ENCODE assay signal across 2 cellular contexts in genomic region chr9:131361202-131361833, GRCh38.
TF ChIP-seq lines count a peak whose summit lies in the region.

No MANE protein-coding gene starts in this region.

TF ChIP-seq in SK-N-SH, 30 proteins besides CTCF, POLR2A, EP300 and RAD21 (continued from another document):
- no peak for TF ChIP-seq IRF3 (IDR thresholded peaks at IDR 0.05; ENCODE audit: low read depth, low read length)
- TF ChIP-seq TAF1 (IDR thresholded peaks at IDR 0.05; ENCODE audit: borderline replicate concordance, low read depth, low read length), result no peak
- TF ChIP-seq USF1 (IDR thresholded peaks at IDR 0.05; ENCODE audit: borderline replicate concordance, low read depth), result no peak

TF ChIP-seq in H1, 55 proteins besides CTCF, POLR2A, EP300 and RAD21 (continued from another document):
- no peak for TF ChIP-seq CTBP2 (IDR thresholded peaks at IDR 0.05; ENCODE audit: borderline replicate concordance, insufficient read depth, insufficient read length, low read length)
- TF ChIP-seq PHF8 (conservative IDR thresholded peaks at IDR 0.05; ENCODE audit: low read depth, low read length), result no peak
- no peak for TF ChIP-seq TBP (IDR thresholded peaks at IDR 0.05; ENCODE audit: low read depth, low read length)
- no peak for TF ChIP-seq CHD1 (IDR thresholded peaks at IDR 0.05; ENCODE audit: low read depth, low read length)
